ENCODE assay signal across 12 cellular contexts in the genomic region with DNA sequence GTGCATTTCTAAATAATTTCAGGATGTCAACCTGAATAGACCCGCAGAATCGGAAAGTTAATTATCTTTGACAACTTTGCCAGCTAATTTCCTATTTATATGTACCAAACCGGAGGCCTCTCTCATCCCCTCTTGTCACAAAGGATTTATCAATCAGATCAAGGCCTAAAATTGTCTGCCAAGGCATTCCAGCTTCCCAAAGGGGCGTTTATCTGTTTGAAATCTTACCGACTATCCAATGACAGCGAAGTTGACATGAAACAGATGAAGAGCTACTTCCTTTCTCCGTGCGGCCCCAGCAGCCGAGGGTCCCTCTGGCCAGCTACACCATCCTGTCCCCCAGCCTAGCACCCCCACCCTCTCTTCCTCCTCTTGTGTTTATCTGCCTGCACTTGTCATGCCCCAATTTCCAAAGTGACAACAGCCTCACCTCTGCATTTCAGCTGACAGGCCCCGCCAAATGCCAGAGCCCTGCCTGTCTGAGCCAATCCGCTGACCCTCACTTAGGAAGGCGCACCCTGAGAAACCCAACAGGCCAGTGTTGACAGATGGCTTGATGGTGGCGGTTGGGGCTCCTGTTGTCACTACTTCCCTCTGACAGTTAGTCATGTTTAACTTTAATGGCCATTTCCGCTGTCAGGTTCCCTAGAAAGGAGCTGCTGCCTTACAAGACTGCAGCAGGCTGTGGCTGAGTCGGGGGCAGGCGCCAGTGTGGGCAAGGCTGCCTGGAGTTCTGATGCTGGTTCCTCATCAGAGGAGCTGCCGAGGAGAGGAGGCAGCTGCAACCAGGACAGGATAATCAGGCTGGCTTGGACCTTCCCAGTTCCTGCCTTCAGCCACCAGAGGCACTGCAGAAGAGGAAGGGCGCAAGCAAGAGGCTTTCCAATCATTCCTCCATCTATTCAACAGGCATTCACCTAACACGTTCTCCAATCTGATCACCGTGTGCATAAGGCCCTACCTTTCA.
A peak's percentile ranks its signal among the peaks of the same experiment; 100 is the strongest.
DNase-seq lines count a peak whose midpoint lies in the region; ATAC-seq, FAIRE-seq and TF ChIP-seq lines count a peak whose summit lies in the region.
"Had no signal": no experiment of that assay in that cellular context is flagged by ENCODE, and none has a peak within 500 bp of the region (broad histone marks: within the 10 kb centered on the region; RNA-seq: fewer than 3 reads in every experiment).

No MANE protein-coding gene starts in this region.

- H3K79me2 ChIP-seq in keratinocyte (ENCODE audit: control insufficient read depth, insufficient read depth, low read length), result no peaks in the 10 kb centered on the region

- no peaks in the 10 kb centered on the region for H3K27me3 ChIP-seq in RWPE2 (ENCODE audit: insufficient read depth, poor library complexity, severe bottlenecking)
- no peaks in the 10 kb centered on the region for H3K27me3 ChIP-seq in keratinocyte (ENCODE audit: control insufficient read depth, extremely low read depth, insufficient read depth, low read length)

- H3K27ac ChIP-seq in RWPE2 (ENCODE audit: poor library complexity, severe bottlenecking), result no peak overlapping the region
- no peak overlapping the region for H3K27ac ChIP-seq in keratinocyte (ENCODE audit: control insufficient read depth, insufficient read depth, low read length)

- no peak overlapping the region for H3K4me2 ChIP-seq in keratinocyte (ENCODE audit: control insufficient read depth, extremely low read depth, insufficient read depth, low read depth, low read length)

- dilution Hi-C loops in keratinocyte (cut with MboI; ENCODE audit: extremely low pct_ligation_motif_present, low sequenced_read_pairs), result no loop called here

- H3K4me3 ChIP-seq in AG09309 (ENCODE audit: control insufficient read depth, low read depth, low read length), result no peak overlapping the region
- no peak overlapping the region for H3K4me3 ChIP-seq in GM12875 (ENCODE audit: low read depth, low read length)
- no peak overlapping the region for H3K4me3 ChIP-seq in RWPE2 (ENCODE audit: severe bottlenecking)
- H3K4me3 ChIP-seq in keratinocyte (ENCODE audit: control insufficient read depth in 2 of 3, extremely low read depth in 1 of 3, insufficient read depth in 2 of 3, low read depth in 1 of 3, low read length in 3 of 3), result no peak overlapping the region
- H3K4me3 ChIP-seq: lung had no signal

- no peak overlapping the region for H3K9ac ChIP-seq in keratinocyte (ENCODE audit: control insufficient read depth, extremely low read depth, insufficient read depth, low read length)

- H3K9me3 ChIP-seq in RWPE2 (ENCODE audit: severe bottlenecking) (no peaks in the 10 kb centered on the region), keratinocyte (ENCODE audit: control insufficient read depth, low read depth, low read length) (no peaks in the 10 kb centered on the region)

- DNase-seq in AG09309 (ENCODE audit: low read depth), result no peak
- no peak for DNase-seq in RWPE2 (ENCODE audit: low spot score)
- DNase-seq in keratinocyte (ENCODE audit: low read depth, low spot score), result no peak
- DNase-seq in stimulated activated naive CD8-positive, alpha-beta T cell treated with anti-CD3 and anti-CD28 coated beads, Interleukin-15, Interleukin-2, amounts not matched to agents 100 U/mL and 50 U/mL, for 24 hours, result no peak
- DNase-seq in activated T-cell treated with anti-CD3 and anti-CD28 coated beads, Interleukin-2, amount 50 U/mL, for 4 hours, result no peak
- DNase-seq: activated naive CD4-positive, alpha-beta T cell treated with anti-CD3 and anti-CD28 coated beads, Interleukin-2, amount 10 ng/mL, durations not matched to agents 7 days and 5 days; NCI-H226; stimulated activated CD4-positive, alpha-beta T cell treated with anti-CD3 and anti-CD28 coated beads, Interleukin-12 subunit alpha, Interleukin-12 subunit beta, amount 100 ng/mL, for 4 hours had no signal

- no peak for FAIRE-seq in keratinocyte (lab: Jason Lieb, UNC)

- no peaks in the 10 kb centered on the region for H4K20me1 ChIP-seq in keratinocyte (ENCODE audit: control insufficient read depth, extremely low read depth, insufficient read depth, low read length)

- no peaks in the 10 kb centered on the region for H3K9me3 Mint-ChIP-seq in activated T-cell treated with anti-CD3 and anti-CD28 coated beads, Interleukin-2, amount 50 U/mL, for 4 hours
- H3K9me3 Mint-ChIP-seq: activated naive CD4-positive, alpha-beta T cell treated with anti-CD3 and anti-CD28 coated beads, Interleukin-2, amount 10 ng/mL, durations not matched to agents 7 days and 5 days had no signal

- H3K27me3 Mint-ChIP-seq in activated T-cell treated with anti-CD3 and anti-CD28 coated beads, Interleukin-2, amount 50 U/mL, for 4 hours (ENCODE audit: low read depth), result peaks cover 25% of the 10 kb centered on the region

- H3K4me1 Mint-ChIP-seq in activated T-cell treated with anti-CD3 and anti-CD28 coated beads, Interleukin-2, amount 50 U/mL, for 4 hours (ENCODE audit: low read depth), result no peaks in the 10 kb centered on the region
- H3K4me1 Mint-ChIP-seq: activated naive CD4-positive, alpha-beta T cell treated with anti-CD3 and anti-CD28 coated beads, Interleukin-2, amount 10 ng/mL, durations not matched to agents 7 days and 5 days had no signal

- no peaks in the 10 kb centered on the region for H3K9me1 ChIP-seq in keratinocyte (ENCODE audit: control insufficient read depth, extremely low read depth, insufficient read depth, low read length)

- ATAC-seq in RWPE2 (ENCODE audit: low read depth) (no peak), GM19035 (IDR thresholded peaks at IDR 0.05; ENCODE audit: unreplicated experiment) (no peak), GM21526 (IDR thresholded peaks at IDR 0.05; ENCODE audit: low FRiP score, unreplicated experiment) (no peak)
- ATAC-seq in stimulated activated naive CD8-positive, alpha-beta T cell treated with anti-CD3 and anti-CD28 coated beads, Interleukin-15, Interleukin-2, amounts not matched to agents 100 U/mL and 50 U/mL, for 24 hours, result no peak
- no peak for ATAC-seq in activated T-cell treated with anti-CD3 and anti-CD28 coated beads, Interleukin-2, amount 50 U/mL, for 4 hours

- no peaks in the 10 kb centered on the region for H3K36me3 ChIP-seq in RWPE2 (ENCODE audit: low read depth)
- no peaks in the 10 kb centered on the region for H3K36me3 ChIP-seq in keratinocyte (ENCODE audit: control insufficient read depth in 2 of 2, extremely low read depth in 1 of 2, insufficient read depth in 2 of 2, low read length in 2 of 2)

- no peak overlapping the region for H3K4me3 Mint-ChIP-seq in activated T-cell treated with anti-CD3 and anti-CD28 coated beads, Interleukin-2, amount 50 U/mL, for 4 hours
- H3K4me3 Mint-ChIP-seq: activated naive CD4-positive, alpha-beta T cell treated with anti-CD3 and anti-CD28 coated beads, Interleukin-2, amount 10 ng/mL, durations not matched to agents 7 days and 5 days had no signal

- TF ChIP-seq CTCF in AG09309 (IDR thresholded peaks at IDR 0.05; ENCODE audit: control insufficient read depth, insufficient read depth, low read depth, low read length, missing control alignments) (peak; percentile 36), GM12875 (IDR thresholded peaks at IDR 0.05; ENCODE audit: borderline replicate concordance, insufficient read depth, low read depth, low read length) (peak; percentile 65), RWPE2 (IDR thresholded peaks at IDR 0.05; ENCODE audit: poor library complexity, severe bottlenecking) (peak; percentile 31), keratinocyte (optimal IDR thresholded peaks at IDR 0.05 in 1 of 3, IDR thresholded peaks at IDR 0.05 in 1 of 3, conservative IDR thresholded peaks at IDR 0.05 in 1 of 3; ENCODE audit: extremely low read depth in 1 of 3, insufficient read depth in 2 of 3, low read length in 3 of 3) (peak; percentile 41 to 62 (median 54))

- no peaks in the 10 kb centered on the region for H3K36me3 Mint-ChIP-seq in activated T-cell treated with anti-CD3 and anti-CD28 coated beads, Interleukin-2, amount 50 U/mL, for 4 hours (ENCODE audit: insufficient read depth)
- H3K36me3 Mint-ChIP-seq: activated naive CD4-positive, alpha-beta T cell treated with anti-CD3 and anti-CD28 coated beads, Interleukin-2, amount 10 ng/mL, durations not matched to agents 7 days and 5 days had no signal

- H3K4me1 ChIP-seq in RWPE2 (ENCODE audit: insufficient read depth, poor library complexity, severe bottlenecking) (no peaks in the 10 kb centered on the region), keratinocyte (ENCODE audit: control insufficient read depth, extremely low read depth, insufficient read depth, low read length) (no peaks in the 10 kb centered on the region)

- no peak overlapping the region for H2AFZ ChIP-seq in keratinocyte (ENCODE audit: control insufficient read depth, low read length)
